Comparison of ENCODE assay signal across 35 cellular contexts in the genomic region with DNA sequence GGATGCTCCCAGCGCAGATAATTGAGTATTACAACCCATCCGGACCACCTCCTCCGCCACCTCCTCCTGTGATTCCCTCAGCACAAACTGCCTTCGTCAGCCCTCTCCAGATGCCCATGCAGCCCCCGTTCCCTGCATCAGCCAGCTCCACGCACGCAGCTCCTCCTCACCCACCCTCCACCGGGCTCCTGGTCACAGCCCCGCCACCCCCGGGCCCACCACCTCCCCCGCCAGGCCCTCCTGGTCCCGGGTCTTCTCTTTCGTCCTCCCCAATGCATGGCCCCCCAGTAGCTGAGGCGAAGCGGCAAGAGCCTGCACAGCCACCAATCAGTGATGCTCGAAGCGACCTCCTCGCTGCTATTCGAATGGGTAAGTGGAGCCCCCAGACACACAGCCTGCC.
"Had no signal": no experiment of that assay in that cellular context is flagged by ENCODE, and none has a peak within 500 bp of the region (broad histone marks: within the 10 kb centered on the region; RNA-seq: fewer than 3 reads in every experiment).

No MANE protein-coding gene starts in this region.

- H3K4me3 ChIP-seq: MG63 had no signal

- DNase-seq: Karpas-422, Kasumi-1, KG1, MG63, MM.1S, MV-4-11, NCI-H1048, NCI-H1092, NCI-H1092 treated with DMSO at 0.1 percent for 48 hours, NCI-H1105, NCI-H1105 treated with DMSO at 0.1 percent for 48 hours, NCI-H1417, NCI-H1417 treated with DMSO at 0.1 percent for 48 hours, NCI-H1436, NCI-H1436 treated with DMSO at 0.1 percent for 48 hours, NCI-H146, NCI-H1694, NCI-H1694 treated with DMSO at 0.1 percent for 48 hours, NCI-H187, NCI-H187 treated with DMSO at 0.1 percent for 48 hours, NCI-H1930, NCI-H2029, NCI-H2029 treated with DMSO at 0.1 percent for 48 hours, NCI-H2081, NCI-H2081 treated with DMSO at 0.1 percent for 48 hours, NCI-H2107, NCI-H2171, NCI-H2171 treated with DMSO at 0.1 percent for 48 hours, NCI-H2227 treated with DMSO at 0.1 percent for 48 hours, NCI-H226, NCI-H345, NCI-H446, NCI-H446 treated with DMSO at 0.1 percent for 48 hours, NCI-H510A had no signal

- H3K9ac ChIP-seq: KMS-11 had no signal

- H3K27ac ChIP-seq: KMS-11 had no signal

- H3K4me2 ChIP-seq: KMS-11 had no signal

- H3K27me3 ChIP-seq: MG63 had no signal

- H3K9me3 ChIP-seq: MG63 had no signal
